Comparison of ENCODE assay signal across 8 cellular contexts in genomic region chr1:212749924-212750535, GRCh38. TPM values are rescaled to one million over a fixed set of nuclear protein-coding genes. Genes with fewer than 3 reads are reported as not detected.
DNase-seq lines count a peak whose midpoint lies in the region; ATAC-seq and TF ChIP-seq lines count a peak whose summit lies in the region.

No MANE protein-coding gene starts in this region.

- no peak for ATAC-seq in activated CD8-positive, alpha-beta memory T cell treated with anti-CD3 and anti-CD28 coated beads, Interleukin-2, amount 10 ng/mL, durations not matched to agents 7 days and 5 days

- H3K4me1 ChIP-seq in KMS-11 (ENCODE audit: low read depth, poor library complexity, severe bottlenecking) (peaks cover 57% of the 10 kb centered on the region), endodermal cell (ENCODE audit: control insufficient read depth, insufficient read depth, low read length) (no peaks in the 10 kb centered on the region), muscle layer of duodenum (ENCODE audit: control insufficient read depth in 1 of 2, insufficient read depth in 2 of 2, low read length in 2 of 2) (peaks cover 4 to 22% of the 10 kb centered on the region in 2 donors)

- H3K4me3 ChIP-seq in KMS-11 (IDR thresholded peaks at IDR 0.05; ENCODE audit: insufficient read depth, low read depth, low read length) (no peak overlapping the region), endodermal cell (ENCODE audit: low read length) (no peak overlapping the region), muscle layer of duodenum (ENCODE audit: low read depth in 1 of 2, low read length in 2 of 2) (no peak overlapping the region)

- no peak overlapping the region for H3K27ac ChIP-seq in KMS-11
- no peak overlapping the region for H3K27ac ChIP-seq in RWPE1
- H3K27ac ChIP-seq in endodermal cell (ENCODE audit: low read depth, low read length) = no peak overlapping the region
- H3K27ac ChIP-seq in muscle layer of duodenum (ENCODE audit: low read length) = peak overlapping the region; percentile 42

- POLR2A ChIA-PET in RWPE1 (lab: Yijun Ruan, JAX; ENCODE audit: low non-redundant PET) = no interaction called here

- H3K9ac ChIP-seq in KMS-11 = no peak overlapping the region
- no peak overlapping the region for H3K9ac ChIP-seq in endodermal cell (ENCODE audit: extremely low read depth, low read length, poor library complexity, severe bottlenecking)

- H3K9me3 ChIP-seq in endodermal cell (ENCODE audit: control insufficient read depth, low read length) (peaks cover 10% of the 10 kb centered on the region), muscle layer of duodenum (ENCODE audit: control insufficient read depth in 1 of 2, low read length in 2 of 2) (no peaks in the 10 kb centered on the region)

- H3K9me3 Mint-ChIP-seq in activated CD8-positive, alpha-beta memory T cell treated with anti-CD3 and anti-CD28 coated beads, Interleukin-2, amount 10 ng/mL, durations not matched to agents 7 days and 5 days (ENCODE audit: low read depth) = no peaks in the 10 kb centered on the region
- H3K9me3 Mint-ChIP-seq in endodermal cell = peaks cover 3% of the 10 kb centered on the region

- H3K27me3 ChIP-seq in KMS-11 (ENCODE audit: insufficient read depth, low read depth) (no peaks in the 10 kb centered on the region), endodermal cell (ENCODE audit: control insufficient read depth, insufficient read depth, low read length, poor library complexity, severe bottlenecking) (no peaks in the 10 kb centered on the region), muscle layer of duodenum (ENCODE audit: low read depth, low read length) (no peaks in the 10 kb centered on the region)

- no peaks in the 10 kb centered on the region for H3K27me3 Mint-ChIP-seq in activated CD8-positive, alpha-beta memory T cell treated with anti-CD3 and anti-CD28 coated beads, Interleukin-2, amount 10 ng/mL, durations not matched to agents 7 days and 5 days
- H3K27me3 Mint-ChIP-seq in endodermal cell (ENCODE audit: insufficient read depth) = no peaks in the 10 kb centered on the region

- WGBS in endodermal cell (ENCODE audit: insufficient coverage in 1 of 2, insufficient read length in 1 of 2), 2 experiments = 64 to 68% methylated on average over 4 of the region's 4 CpGs

- CTCF ChIA-PET in activated CD8-positive, alpha-beta memory T cell treated with anti-CD3 and anti-CD28 coated beads, Interleukin-2, amount 10 ng/mL, durations not matched to agents 7 days and 5 days (lab: Charles Lee) = interaction anchor here (0.5 to 7.5 kb wide), 33 partner anchors 9 to 546 kb away, joined by 3 to 60 read pairs (median 4); partner anchors contain the start of genes NSL1 and TATDN3
- CTCF ChIA-PET in RWPE1 (lab: Yijun Ruan, JAX) = interaction anchor here (0.5 to 1.6 kb wide), 16 partner anchors 10 to 329 kb away, joined by 3 to 5 read pairs (median 4); no protein-coding TSS in a partner anchor

- peaks cover 55% of the 10 kb centered on the region for H3K4me1 Mint-ChIP-seq in activated CD8-positive, alpha-beta memory T cell treated with anti-CD3 and anti-CD28 coated beads, Interleukin-2, amount 10 ng/mL, durations not matched to agents 7 days and 5 days
- peaks cover 15% of the 10 kb centered on the region for H3K4me1 Mint-ChIP-seq in endodermal cell

- H3K36me3 Mint-ChIP-seq in activated CD8-positive, alpha-beta memory T cell treated with anti-CD3 and anti-CD28 coated beads, Interleukin-2, amount 10 ng/mL, durations not matched to agents 7 days and 5 days = peaks cover 13% of the 10 kb centered on the region
- H3K36me3 Mint-ChIP-seq in endodermal cell (ENCODE audit: low read depth) = peaks cover 14% of the 10 kb centered on the region

- H3K79me2 ChIP-seq in KMS-11 (ENCODE audit: insufficient read depth, low read depth) = peaks cover 3% of the 10 kb centered on the region; the same call in 1 of the 2 replicates

- no peaks in the 10 kb centered on the region for H4K20me1 ChIP-seq in KMS-11 (ENCODE audit: insufficient read depth)

- H3K36me3 ChIP-seq in KMS-11 (ENCODE audit: insufficient read depth) (no peaks in the 10 kb centered on the region), endodermal cell (ENCODE audit: control insufficient read depth, insufficient read depth, low read length) (peaks cover 6% of the 10 kb centered on the region), muscle layer of duodenum (ENCODE audit: control insufficient read depth in 1 of 2, insufficient read depth in 2 of 2, low read length in 2 of 2) (no peaks in the 10 kb centered on the region)

- peak overlapping the region; percentile 74 for H3K27ac Mint-ChIP-seq in activated CD8-positive, alpha-beta memory T cell treated with anti-CD3 and anti-CD28 coated beads, Interleukin-2, amount 10 ng/mL, durations not matched to agents 7 days and 5 days
- H3K27ac Mint-ChIP-seq in endodermal cell = peak overlapping the region; percentile 74

- DNase-seq in activated CD8-positive, alpha-beta memory T cell treated with anti-CD3 and anti-CD28 coated beads, Interleukin-2, amount 10 ng/mL, durations not matched to agents 7 days and 5 days = no peak
- no peak for DNase-seq in activated CD8-positive, alpha-beta memory T cell treated with anti-CD3 and anti-CD28 coated beads, Interleukin-2, amount 50 U/mL, for 48 hours
- DNase-seq in RWPE1 (ENCODE audit: low spot score) = peak; percentile 61
- peak; percentile 66 for DNase-seq in endodermal cell
- DNase-seq in islet precursor cell = no peak
- no peak for DNase-seq in activated CD4-positive, alpha-beta T cell treated with anti-CD3 and anti-CD28 coated beads for 1 hour

- H3K4me3 Mint-ChIP-seq in activated CD8-positive, alpha-beta memory T cell treated with anti-CD3 and anti-CD28 coated beads, Interleukin-2, amount 10 ng/mL, durations not matched to agents 7 days and 5 days = no peak overlapping the region
- no peak overlapping the region for H3K4me3 Mint-ChIP-seq in endodermal cell

- peak; percentile 99 for TF ChIP-seq CTCF in KMS-11 (conservative IDR thresholded peaks at IDR 0.05; ENCODE audit: low read depth, low read length)
- TF ChIP-seq CTCF in RWPE1 (conservative IDR thresholded peaks at IDR 0.05; ENCODE audit: low read depth) = peak; percentile 69
- TF ChIP-seq CTCF in endodermal cell (conservative IDR thresholded peaks at IDR 0.05) = peak; percentile 85

- H2AFZ ChIP-seq in KMS-11 (ENCODE audit: low read depth) = no peak overlapping the region

- no peak overlapping the region for H3K4me2 ChIP-seq in KMS-11

RNA-seq across cellular contexts. Expression of gene NSL1, which starts 41.5 kb away (rescaled TPM):
- 10 to 100 TPM; 39.7 to 48.5 TPM for total RNA-seq in activated CD8-positive, alpha-beta memory T cell treated with anti-CD3 and anti-CD28 coated beads, Interleukin-2, amount 10 ng/mL, durations not matched to agents 7 days and 5 days
- 10 to 100 TPM; 47.6 to 57.7 TPM for total RNA-seq in endodermal cell
- 31.9 TPM for polyA plus RNA-seq in endodermal cell (2013, experiment 1 of 2)
- 31.2 TPM for polyA plus RNA-seq in endodermal cell (2013, experiment 2 of 2)

RNA-seq across cellular contexts. Expression of gene TATDN3, which starts 41.7 kb away (rescaled TPM):
- total RNA-seq in activated CD8-positive, alpha-beta memory T cell treated with anti-CD3 and anti-CD28 coated beads, Interleukin-2, amount 10 ng/mL, durations not matched to agents 7 days and 5 days = 10 to 100 TPM; 13.7 to 22.1 TPM
- 10 to 100 TPM; 14.9 to 26.3 TPM for total RNA-seq in endodermal cell
- 15.0 TPM for polyA plus RNA-seq in endodermal cell (2013, experiment 1 of 2)
- 17.7 TPM for polyA plus RNA-seq in endodermal cell (2013, experiment 2 of 2)

RNA-seq across cellular contexts. Expression of gene BATF3, which starts 50.4 kb away (rescaled TPM):
- total RNA-seq in activated CD8-positive, alpha-beta memory T cell treated with anti-CD3 and anti-CD28 coated beads, Interleukin-2, amount 10 ng/mL, durations not matched to agents 7 days and 5 days = 100 to 1,000 TPM; 109 to 130 TPM
- 1 to 10 TPM; 1.5 to 4.0 TPM for total RNA-seq in endodermal cell
- polyA plus RNA-seq in endodermal cell (2013, experiment 1 of 2) = 1.1 TPM
- polyA plus RNA-seq in endodermal cell (2013, experiment 2 of 2) = 0.70 TPM

Comparison
In these comparisons a context has a peak if more than half of its experiments do, and no peak if none do; other contexts are left out.
1. DNase-seq: peak in RWPE1 (single experiment) and endodermal cell (single experiment); none in activated CD8-positive, alpha-beta memory T cell treated with anti-CD3 and anti-CD28 coated beads, Interleukin-2, amount 10 ng/mL, durations not matched to agents 7 days and 5 days (single experiment), activated CD8-positive, alpha-beta memory T cell treated with anti-CD3 and anti-CD28 coated beads, Interleukin-2, amount 50 U/mL, for 48 hours (single experiment), islet precursor cell (single experiment) and activated CD4-positive, alpha-beta T cell treated with anti-CD3 and anti-CD28 coated beads for 1 hour (single experiment).
2. RNA of gene BATF3, which starts 50.4 kb away (total RNA-seq): 109 to 130 TPM in activated CD8-positive, alpha-beta memory T cell treated with anti-CD3 and anti-CD28 coated beads, Interleukin-2, amount 10 ng/mL, durations not matched to agents 7 days and 5 days; 1.5 to 4.0 TPM in endodermal cell; every median in the first group is over 10 times any median in the second.
3. Peak in every context shown above with its lines, with median percentiles within 50 percentile points of each other: CTCF ChIP-seq.